In the genomic region with DNA sequence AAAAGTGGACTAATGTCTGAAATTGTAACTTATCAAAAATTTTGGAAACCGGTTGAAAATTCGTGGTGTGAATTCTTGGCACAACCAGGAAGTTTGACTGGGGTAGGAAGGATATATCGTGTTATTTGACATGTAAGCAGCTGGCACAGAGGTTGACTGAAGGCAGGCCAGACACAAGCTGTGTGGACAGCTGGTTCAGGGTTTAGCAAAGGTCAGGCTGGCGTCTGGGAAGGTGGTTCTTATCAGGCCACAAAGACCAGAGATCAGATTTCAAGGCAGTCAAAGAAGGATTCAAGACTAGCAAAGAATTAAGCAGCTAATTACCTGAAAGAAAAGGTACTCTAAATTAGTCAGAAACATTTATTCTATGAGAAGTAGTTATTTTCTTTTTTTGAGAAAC, we compare ENCODE assay signal across 30 cellular contexts.
A peak's percentile ranks its signal among the peaks of the same experiment; 100 is the strongest.
DNase-seq lines count a peak whose midpoint lies in the region; ATAC-seq, FAIRE-seq and TF ChIP-seq lines count a peak whose summit lies in the region.
"Had no signal": no experiment of that assay in that cellular context is flagged by ENCODE, and none has a peak within 500 bp of the region (broad histone marks: within the 10 kb centered on the region; RNA-seq: fewer than 3 reads in every experiment).

No MANE protein-coding gene starts in this region.

- H2BK15ac ChIP-seq in H1 (ENCODE audit: low read length) (no peak overlapping the region), neuronal stem cell (ENCODE audit: low read length) (no peak overlapping the region)

- peak; percentile 7 for FAIRE-seq in H1 (lab: Jason Lieb, UNC)
- FAIRE-seq: astrocyte, endothelial cell of umbilical vein had no signal

- H3K4me1 ChIP-seq in GM23338 (ENCODE audit: insufficient read depth) (no peaks in the 10 kb centered on the region), H1 (replicated peaks in 1 of 4; ENCODE audit: control insufficient read depth in 3 of 4, insufficient read depth in 4 of 4, low read length in 3 of 4) (no peaks in the 10 kb centered on the region), neuronal stem cell (ENCODE audit: control insufficient read depth in 2 of 2, insufficient read depth in 1 of 2, low read depth in 1 of 2, low read length in 2 of 2) (no peaks in the 10 kb centered on the region)
- H3K4me1 ChIP-seq: spleen, upper lobe of right lung had no signal

- H3K4me3 ChIP-seq in GM23338 (no peak overlapping the region), H1 (ENCODE audit: extremely low read depth in 1 of 4, insufficient read depth in 2 of 4, low read depth in 3 of 4, low read length in 4 of 4) (no peak overlapping the region), neuronal stem cell (ENCODE audit: low read length in 2 of 2) (no peak overlapping the region), dorsolateral prefrontal cortex (no peak overlapping the region)
- H3K4me3 ChIP-seq: spleen, upper lobe of right lung had no signal

- TF ChIP-seq RAD21 in H1 (IDR thresholded peaks at IDR 0.05 in 1 of 2, conservative IDR thresholded peaks at IDR 0.05 in 1 of 2; ENCODE audit: low read depth in 2 of 2, low read length in 2 of 2) = 0 out of 4 replicates have a peak, but pooled peaks of 1 of the 2 experiments have one; percentile 1

- no peak overlapping the region for H3K4me3 Mint-ChIP-seq in GM23338
- no peak overlapping the region for H3K4me3 Mint-ChIP-seq in activated CD4-positive, alpha-beta T cell treated with anti-CD3 and anti-CD28 coated beads for 36 hours
- H3K4me3 Mint-ChIP-seq: activated CD4-positive, alpha-beta memory T cell treated with anti-CD3 and anti-CD28 coated beads for 36 hours; activated naive CD8-positive, alpha-beta T cell; CD4-positive, alpha-beta T cell; dendritic cell treated with granulocyte-macrophage colony-stimulating factor and Interleukin-4, amounts not matched to agents 40 ng/mL and 50 ng/mL, for 4 days; memory B cell; stimulated activated effector memory CD8-positive, alpha-beta T cell treated with anti-CD3 and anti-CD28 coated beads, Interleukin-12 subunit alpha, Interleukin-12 subunit beta, amount 100 ng/mL, for 72 hours had no signal

- CTCF ChIA-PET in H1 (lab: Charles Lee; ENCODE audit: partially characterized antibody) = interaction anchor here (1.4 kb wide), 1 partner anchor 1048 kb away, joined by 5 read pairs; no protein-coding TSS in a partner anchor
- CTCF ChIA-PET in activated CD4-positive, alpha-beta T cell treated with anti-CD3 and anti-CD28 coated beads for 36 hours (lab: Charles Lee) = no interaction called here

- H3K9ac ChIP-seq in H1 (replicated peaks in 1 of 4; ENCODE audit: extremely low read depth in 1 of 4, low read depth in 3 of 4, low read length in 3 of 4) (no peak overlapping the region), neuronal stem cell (ENCODE audit: low read depth, low read length, poor library complexity) (no peak overlapping the region)

- no peak for TF ChIP-seq EP300 in H1 (IDR thresholded peaks at IDR 0.05; ENCODE audit: borderline replicate concordance in 1 of 2, low read depth in 2 of 2, low read length in 2 of 2)

- no peak for TF ChIP-seq POLR2A in H1 (IDR thresholded peaks at IDR 0.05; ENCODE audit: control extremely low read depth in 1 of 2, low read depth in 2 of 2, low read length in 2 of 2)

- H3K4me2 ChIP-seq in GM23338 = no peak overlapping the region
- no peak overlapping the region for H3K4me2 ChIP-seq in H1 (ENCODE audit: insufficient read depth in 1 of 2, low read depth in 2 of 2, low read length in 2 of 2)
- no peak overlapping the region for H3K4me2 ChIP-seq in neuronal stem cell (ENCODE audit: insufficient read depth, low read length, poor library complexity, severe bottlenecking)

- no peak overlapping the region for H3K27ac Mint-ChIP-seq in GM23338
- no peak overlapping the region for H3K27ac Mint-ChIP-seq in activated CD4-positive, alpha-beta T cell treated with anti-CD3 and anti-CD28 coated beads for 36 hours
- H3K27ac Mint-ChIP-seq: activated CD4-positive, alpha-beta memory T cell treated with anti-CD3 and anti-CD28 coated beads for 36 hours; activated naive CD8-positive, alpha-beta T cell; CD4-positive, alpha-beta T cell; dendritic cell treated with granulocyte-macrophage colony-stimulating factor and Interleukin-4, amounts not matched to agents 40 ng/mL and 50 ng/mL, for 4 days; memory B cell; stimulated activated effector memory CD8-positive, alpha-beta T cell treated with anti-CD3 and anti-CD28 coated beads, Interleukin-12 subunit alpha, Interleukin-12 subunit beta, amount 100 ng/mL, for 72 hours had no signal

- no peaks in the 10 kb centered on the region for H3F3A ChIP-seq in GM23338 (replicated peaks; ENCODE audit: low read depth)

- H3K9me3 Mint-ChIP-seq in GM23338 = no peaks in the 10 kb centered on the region
- H3K9me3 Mint-ChIP-seq in activated CD4-positive, alpha-beta T cell treated with anti-CD3 and anti-CD28 coated beads for 36 hours (ENCODE audit: low read depth) = no peaks in the 10 kb centered on the region
- H3K9me3 Mint-ChIP-seq: activated CD4-positive, alpha-beta memory T cell treated with anti-CD3 and anti-CD28 coated beads for 36 hours; dendritic cell treated with granulocyte-macrophage colony-stimulating factor and Interleukin-4, amounts not matched to agents 40 ng/mL and 50 ng/mL, for 4 days; memory B cell had no signal

- no peaks in the 10 kb centered on the region for H3K23me2 ChIP-seq in H1 (ENCODE audit: low read depth, low read length)

- H2BK12ac ChIP-seq in H1 (ENCODE audit: low read depth, low read length) (no peak overlapping the region), neuronal stem cell (ENCODE audit: low read length) (no peak overlapping the region)

- no peak overlapping the region for H3K27ac ChIP-seq in GM23338 (ENCODE audit: low read depth)
- no peak overlapping the region for H3K27ac ChIP-seq in H1 (ENCODE audit: low read depth, low read length)
- no peak overlapping the region for H3K27ac ChIP-seq in neuronal stem cell (replicated peaks; ENCODE audit: low read length)
- H3K27ac ChIP-seq in dorsolateral prefrontal cortex = no peak overlapping the region
- H3K27ac ChIP-seq: spleen, upper lobe of right lung had no signal

- H3K18ac ChIP-seq in H1 (ENCODE audit: extremely low read depth, low read length) (no peak overlapping the region), neuronal stem cell (ENCODE audit: low read length) (no peak overlapping the region)

- no peak overlapping the region for H4K5ac ChIP-seq in H1 (ENCODE audit: insufficient read length, low read depth, low read length)

- H4K8ac ChIP-seq in H1 (ENCODE audit: extremely low read depth, insufficient read depth, low read length) (no peak overlapping the region), neuronal stem cell (ENCODE audit: low read depth, low read length) (no peak overlapping the region)

- H3K27me3 Mint-ChIP-seq in GM23338 (ENCODE audit: insufficient read depth, low read depth, poor library complexity) = no peaks in the 10 kb centered on the region
- no peaks in the 10 kb centered on the region for H3K27me3 Mint-ChIP-seq in activated CD4-positive, alpha-beta T cell treated with anti-CD3 and anti-CD28 coated beads for 36 hours
- H3K27me3 Mint-ChIP-seq: activated CD4-positive, alpha-beta memory T cell treated with anti-CD3 and anti-CD28 coated beads for 36 hours; activated naive CD8-positive, alpha-beta T cell; CD4-positive, alpha-beta T cell; dendritic cell treated with granulocyte-macrophage colony-stimulating factor and Interleukin-4, amounts not matched to agents 40 ng/mL and 50 ng/mL, for 4 days; memory B cell had no signal

- H3K79me2 ChIP-seq in GM23338 (replicated peaks; ENCODE audit: insufficient read depth) (no peaks in the 10 kb centered on the region), H1 (ENCODE audit: control insufficient read depth in 1 of 2, insufficient read depth in 2 of 2, low read length in 2 of 2) (no peaks in the 10 kb centered on the region)

- no peaks in the 10 kb centered on the region for H3K36me3 Mint-ChIP-seq in GM23338 (ENCODE audit: low read depth)
- H3K36me3 Mint-ChIP-seq in activated CD4-positive, alpha-beta T cell treated with anti-CD3 and anti-CD28 coated beads for 36 hours (ENCODE audit: low read depth) = no peaks in the 10 kb centered on the region
- H3K36me3 Mint-ChIP-seq: activated CD4-positive, alpha-beta memory T cell treated with anti-CD3 and anti-CD28 coated beads for 36 hours; activated naive CD8-positive, alpha-beta T cell; memory B cell; stimulated activated effector memory CD8-positive, alpha-beta T cell treated with anti-CD3 and anti-CD28 coated beads, Interleukin-12 subunit alpha, Interleukin-12 subunit beta, amount 100 ng/mL, for 72 hours had no signal

- TF ChIP-seq CTCF in GM23338 (conservative IDR thresholded peaks at IDR 0.05; ENCODE audit: low read depth in 2 of 2) (no peak), H1 (IDR thresholded peaks at IDR 0.05; ENCODE audit: control extremely low read depth in 1 of 3, insufficient read depth in 1 of 3, low read depth in 1 of 3, low read length in 3 of 3) (no peak), dorsolateral prefrontal cortex (IDR thresholded peaks at IDR 0.05 in 54 of 56, conservative IDR thresholded peaks at IDR 0.05 in 2 of 56; ENCODE audit: low read depth in 1 of 56, partially characterized antibody in 56 of 56) (no peak)

- no peak overlapping the region for H4K91ac ChIP-seq in H1 (replicated peaks; ENCODE audit: insufficient read length, low read length)
- H4K91ac ChIP-seq in neuronal stem cell (ENCODE audit: low read depth, low read length, poor library complexity) = no peak overlapping the region

- peaks cover 6% of the 10 kb centered on the region; the same call in 2 of the 3 replicates for H3K4me1 Mint-ChIP-seq in GM23338
- H3K4me1 Mint-ChIP-seq in activated CD4-positive, alpha-beta T cell treated with anti-CD3 and anti-CD28 coated beads for 36 hours = no peaks in the 10 kb centered on the region
- H3K4me1 Mint-ChIP-seq: memory B cell; stimulated activated effector memory CD8-positive, alpha-beta T cell treated with anti-CD3 and anti-CD28 coated beads, Interleukin-12 subunit alpha, Interleukin-12 subunit beta, amount 100 ng/mL, for 72 hours had no signal

- H2BK5ac ChIP-seq in H1 (ENCODE audit: low read depth, low read length) = no peak overlapping the region
- no peak overlapping the region for H2BK5ac ChIP-seq in neuronal stem cell (ENCODE audit: low read length)

- POLR2A ChIA-PET in H1 (lab: Charles Lee; ENCODE audit: partially characterized antibody) = no interaction called here
- POLR2A ChIA-PET in activated CD4-positive, alpha-beta T cell treated with anti-CD3 and anti-CD28 coated beads for 36 hours (lab: Charles Lee) = no interaction called here

- intact Hi-C loops in dorsolateral prefrontal cortex (cut with DNase I) = no loop called here
- intact Hi-C loops in activated CD4-positive, alpha-beta T cell treated with anti-CD3 and anti-CD28 coated beads for 36 hours (cut with DNase I, micrococcal nuclease) = no loop called here

- H3K36me3 ChIP-seq in GM23338 (ENCODE audit: insufficient read depth) (no peaks in the 10 kb centered on the region), H1 (ENCODE audit: control insufficient read depth in 2 of 4, insufficient read depth in 4 of 4, low read length in 3 of 4) (no peaks in the 10 kb centered on the region), neuronal stem cell (replicated peaks in 1 of 2; ENCODE audit: control insufficient read depth in 2 of 2, insufficient read depth in 2 of 2, low read length in 2 of 2) (no peaks in the 10 kb centered on the region)
- H3K36me3 ChIP-seq: spleen, upper lobe of right lung had no signal

- H3K23ac ChIP-seq in H1 (ENCODE audit: insufficient read length) = no peak overlapping the region
- H3K23ac ChIP-seq in neuronal stem cell (ENCODE audit: low read depth, low read length, poor library complexity) = no peak overlapping the region

- H3K79me1 ChIP-seq in H1 (ENCODE audit: low read depth, low read length) (no peaks in the 10 kb centered on the region), neuronal stem cell (ENCODE audit: low read depth, low read length) (no peaks in the 10 kb centered on the region)

- H2AFZ ChIP-seq in GM23338 (no peak overlapping the region), H1 (ENCODE audit: low read length) (no peak overlapping the region), neuronal stem cell (ENCODE audit: low read length) (no peak overlapping the region)

- H3K9me3 ChIP-seq in H1 (ENCODE audit: insufficient read depth in 2 of 2, low read depth in 1 of 2, low read length in 1 of 2) (no peaks in the 10 kb centered on the region), neuronal stem cell (replicated peaks in 1 of 2; ENCODE audit: control insufficient read depth in 2 of 2, insufficient read depth in 1 of 2, low read depth in 1 of 2, low read length in 2 of 2) (no peaks in the 10 kb centered on the region)
- H3K9me3 ChIP-seq: spleen, upper lobe of right lung had no signal

- H4K20me1 ChIP-seq in GM23338 (replicated peaks; ENCODE audit: insufficient read depth) (no peaks in the 10 kb centered on the region), H1 (replicated peaks in 1 of 2; ENCODE audit: control insufficient read depth in 1 of 2, insufficient read depth in 2 of 2, low read length in 2 of 2) (no peaks in the 10 kb centered on the region)

- DNase-seq in GM23338 (ENCODE audit: low spot score) (peak; percentile 58), NCI-H82 treated with DMSO at 0.1 percent for 48 hours (lab: John Stamatoyannopoulos, UW; ENCODE audit: unreplicated experiment) (peak; percentile 95), H1 (ENCODE audit: low read depth in 1 of 2, low spot score in 2 of 2) (no peak), neuronal stem cell (ENCODE audit: low spot score) (peak; percentile 61), NCI-H187 treated with DMSO at 0.1 percent for 48 hours (lab: John Stamatoyannopoulos, UW) (no peak), dorsolateral prefrontal cortex (no peak), mesenteric fat pad (ENCODE audit: low spot score) (no peak)
- DNase-seq in activated CD4-positive, alpha-beta T cell treated with anti-CD3 and anti-CD28 coated beads for 36 hours = no peak
- DNase-seq: activated CD4-positive, alpha-beta memory T cell treated with anti-CD3 and anti-CD28 coated beads for 36 hours; activated CD4-positive, CD25-positive, alpha-beta regulatory T cell; CD4-positive, alpha-beta T cell; central memory CD4-positive, alpha-beta T cell; DMS153; IMR-90; left cardiac atrium; NCI-H1105; NCI-H510A treated with DMSO at 0.1 percent for 48 hours; nucleus accumbens; spleen; stimulated activated CD4-positive, alpha-beta T cell treated with anti-CD3 and anti-CD28 coated beads, Interleukin-2, amount 100 ng/mL, for 48 hours; SW 1271; T1000; upper lobe of right lung had no signal

- H2BK120ac ChIP-seq in H1 (replicated peaks; ENCODE audit: low read depth, low read length) (no peak overlapping the region), neuronal stem cell (ENCODE audit: low read depth, low read length) (no peak overlapping the region)

- no peaks in the 10 kb centered on the region for H3K9me2 ChIP-seq in GM23338 (ENCODE audit: insufficient read depth)

- H3K14ac ChIP-seq in H1 (ENCODE audit: insufficient read length) = no peak overlapping the region
- no peak overlapping the region for H3K14ac ChIP-seq in neuronal stem cell (ENCODE audit: low read length)

- no peak overlapping the region for H2BK20ac ChIP-seq in H1 (ENCODE audit: low read length)

- no peak overlapping the region for H2AK5ac ChIP-seq in H1 (ENCODE audit: low read depth, low read length)
- H2AK5ac ChIP-seq in neuronal stem cell (ENCODE audit: low read depth, low read length) = no peak overlapping the region

- H3K56ac ChIP-seq in H1 (replicated peaks; ENCODE audit: insufficient read length, low read depth, low read length) = no peak overlapping the region

- H3K27me3 ChIP-seq in GM23338 (ENCODE audit: insufficient read depth) (no peaks in the 10 kb centered on the region), H1 (replicated peaks in 1 of 4; ENCODE audit: control insufficient read depth in 3 of 4, extremely low read depth in 1 of 4, insufficient read depth in 3 of 4, low read length in 3 of 4) (no peaks in the 10 kb centered on the region), neuronal stem cell (ENCODE audit: control insufficient read depth in 3 of 3, insufficient read depth in 3 of 3, low read depth in 1 of 3, low read length in 3 of 3) (no peaks in the 10 kb centered on the region), dorsolateral prefrontal cortex (no peaks in the 10 kb centered on the region)
- H3K27me3 ChIP-seq: spleen, upper lobe of right lung had no signal

- WGBS in H1 (ENCODE audit: extremely low coverage in 1 of 2, insufficient coverage in 1 of 2, insufficient read length in 1 of 2, insufficient replicate concordance in 2 of 2, low coverage in 1 of 2, low lambda C conversion rate in 2 of 2, missing lambda C conversion rate in 1 of 2), 2 experiments = 65% methylated on average over 4 of the region's 4 CpGs; no CpG with 5 or more reads in 1 of the 2 experiments
- WGBS in neuronal stem cell (ENCODE audit: extremely low coverage in 2 of 2, insufficient read length in 2 of 2, insufficient replicate concordance in 1 of 2), 2 donors = no CpG with 5 or more reads among the region's 4 CpGs

- peak; percentile 90 for ATAC-seq in GM23338
- ATAC-seq in activated CD4-positive, alpha-beta T cell treated with anti-CD3 and anti-CD28 coated beads for 36 hours = no peak
- ATAC-seq: HCT116; left cardiac atrium; stimulated activated effector memory CD8-positive, alpha-beta T cell treated with anti-CD3 and anti-CD28 coated beads, Interleukin-12 subunit alpha, Interleukin-12 subunit beta, amount 100 ng/mL, for 72 hours; upper lobe of right lung had no signal

- no peak overlapping the region for H3K4ac ChIP-seq in H1 (replicated peaks; ENCODE audit: insufficient read length, low read depth, low read length)
- no peak overlapping the region for H3K4ac ChIP-seq in neuronal stem cell (ENCODE audit: low read length)

Comparison
In these comparisons a context has a peak if more than half of its experiments do, and no peak if none do; other contexts are left out.
1. DNase-seq: peak in GM23338 (single experiment), NCI-H82 treated with DMSO at 0.1 percent for 48 hours (single experiment) and neuronal stem cell (single experiment); none in H1 (0 of 2), NCI-H187 treated with DMSO at 0.1 percent for 48 hours (single experiment), dorsolateral prefrontal cortex (0 of 10), activated CD4-positive, alpha-beta T cell treated with anti-CD3 and anti-CD28 coated beads for 36 hours (single experiment) and mesenteric fat pad (single experiment).